In the genomic region with DNA sequence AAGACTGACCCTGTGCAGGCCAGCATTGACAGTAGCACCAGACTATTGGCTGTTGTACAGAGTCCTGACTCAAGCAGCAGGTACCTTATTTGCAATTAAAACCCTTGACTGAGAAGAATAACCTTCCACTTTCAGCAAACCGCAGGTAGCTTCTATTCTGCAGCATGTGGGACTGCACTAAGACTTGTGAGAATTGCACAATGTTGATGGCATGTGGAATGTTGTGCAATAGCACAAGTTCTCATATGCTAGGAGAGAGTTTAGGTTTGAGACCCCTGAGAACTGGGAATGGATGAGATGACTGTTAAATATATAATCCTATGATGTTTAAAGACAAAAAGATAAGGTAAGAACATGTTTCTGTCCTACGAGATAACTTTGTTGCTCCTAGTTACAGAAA, we compare ENCODE assay signal across 1 cellular context.
TF ChIP-seq lines count a peak whose summit lies in the region.

No MANE protein-coding gene starts in this region.

TF ChIP-seq in GM23338, 12 proteins besides CTCF, POLR2A, EP300 and RAD21 (continued from another document):
- TF ChIP-seq ZNF462 (CRISPR knock-in tag; IDR thresholded peaks at IDR 0.05) (no peak), EZH2 (IDR thresholded peaks at IDR 0.05; ENCODE audit: low read depth, unreplicated experiment) (no peak), POLR2AphosphoS5 (IDR thresholded peaks at IDR 0.05; ENCODE audit: low read depth) (no peak)
TF ChIP-seq in GM23338: peak in this region for 0.
